In the genomic region with DNA sequence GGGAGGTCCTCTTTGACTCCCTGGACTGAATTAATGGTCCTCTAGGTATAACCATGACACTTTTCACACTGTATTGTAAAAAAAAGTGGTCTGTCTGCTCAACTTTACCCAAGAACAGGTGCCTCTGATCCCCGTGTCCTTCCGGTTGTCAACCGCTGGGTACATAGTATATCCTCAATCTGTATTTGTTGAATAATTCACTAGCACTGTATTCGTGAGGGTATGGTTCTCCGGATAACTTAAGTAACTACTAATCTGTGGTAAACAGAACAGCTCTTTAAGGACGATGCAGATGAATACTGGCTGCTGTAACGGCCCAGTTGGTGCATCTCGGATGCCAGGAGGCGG, we compare ENCODE assay signal across 8 cellular contexts. TPM values are rescaled to one million over a fixed set of nuclear protein-coding genes. Genes with fewer than 3 reads are reported as not detected.
DNase-seq lines count a peak whose midpoint lies in the region; ATAC-seq and TF ChIP-seq lines count a peak whose summit lies in the region.

No MANE protein-coding gene starts in this region.

- H3K4me1 ChIP-seq in Peyer's patch (peaks cover 0 to 8% (median 1%) of the 10 kb centered on the region in 4 donors), gastroesophageal sphincter (peaks cover 0 to 14% (median 7%) of the 10 kb centered on the region in 3 donors), stomach (peaks cover 8 to 21% (median 17%) of the 10 kb centered on the region in 4 donors)

- H3K27me3 ChIP-seq in Peyer's patch (no peaks in the 10 kb centered on the region), gastroesophageal sphincter (no peaks in the 10 kb centered on the region), stomach (peaks cover 0 to 17% (median 0%) of the 10 kb centered on the region in 3 donors)

- TF ChIP-seq EP300 in gastroesophageal sphincter (IDR thresholded peaks at IDR 0.05): no peak
- TF ChIP-seq EP300 in stomach (IDR thresholded peaks at IDR 0.05): no peak

- ATAC-seq in GM21528 (IDR thresholded peaks at IDR 0.05; ENCODE audit: low FRiP score, unreplicated experiment) (peak; percentile 19), gastroesophageal sphincter (no peak), omental fat pad (ENCODE audit: low FRiP score) (no peak)

- no peak for TF ChIP-seq CTCF in AG10803 (conservative IDR thresholded peaks at IDR 0.05; ENCODE audit: low read length)
- no peak for TF ChIP-seq CTCF in Peyer's patch (IDR thresholded peaks at IDR 0.05)
- no peak for TF ChIP-seq CTCF in gastroesophageal sphincter (IDR thresholded peaks at IDR 0.05)
- TF ChIP-seq CTCF in stomach (IDR thresholded peaks at IDR 0.05): no peak
- no peak for TF ChIP-seq CTCF in omental fat pad (IDR thresholded peaks at IDR 0.05)

- WGBS in gastroesophageal sphincter (ENCODE audit: low coverage in 1 of 2), 2 donors: 10% methylated on average over 8 of the region's 9 CpGs; no CpG with 5 or more reads in 1 of the 2 donors
- WGBS in stomach, 5 donors: 6 to 11% (median 10%) methylated on average over 9 of the region's 9 CpGs

- H3K9me3 ChIP-seq in Peyer's patch (no peaks in the 10 kb centered on the region), gastroesophageal sphincter (no peaks in the 10 kb centered on the region), stomach (no peaks in the 10 kb centered on the region)

- DNase-seq in AG10803 (ENCODE audit: low read depth) (no peak), Peyer's patch (no peak), stomach (no peak), UCSD-AML1 (lab: John Stamatoyannopoulos, UW; ENCODE audit: unreplicated experiment) (no peak), omental fat pad (ENCODE audit: low spot score) (no peak), occipital lobe (lab: John Stamatoyannopoulos, UW) (no peak)

- H3K4me3 ChIP-seq in AG10803 (ENCODE audit: low read length): peak overlapping the region; percentile 63
- peak overlapping the region; percentile 66 to 78 (median 73) for H3K4me3 ChIP-seq in Peyer's patch
- peak overlapping the region; percentile 38 to 73 for H3K4me3 ChIP-seq in gastroesophageal sphincter
- peak overlapping the region; percentile 66 to 90 (median 76) for H3K4me3 ChIP-seq in stomach

- H3K36me3 ChIP-seq in Peyer's patch (no peaks in the 10 kb centered on the region), gastroesophageal sphincter (no peaks in the 10 kb centered on the region), stomach (no peaks in the 10 kb centered on the region)

- intact Hi-C loops in stomach (cut with DNase I; ENCODE audit: low total_unique reads): no loop called here

- H3K27ac ChIP-seq in Peyer's patch (peak overlapping the region in 3 of 4 donors; percentile 2 to 81 (median 14)), gastroesophageal sphincter (peak overlapping the region in 1 of 4 donors; percentile 62), stomach (peak overlapping the region in 2 of 5 donors; percentile 32 to 51)

- no peak for TF ChIP-seq POLR2A in Peyer's patch (IDR thresholded peaks at IDR 0.05)
- TF ChIP-seq POLR2A in gastroesophageal sphincter (IDR thresholded peaks at IDR 0.05): no peak
- TF ChIP-seq POLR2A in stomach (IDR thresholded peaks at IDR 0.05): no peak

RNA-seq across cellular contexts. Expression of a gene that starts 0.5 kb away (rescaled TPM):
- total RNA-seq in Peyer's patch: 1 to 10 TPM in 3 of 4 donors, under 1 TPM in 1; 0.88 to 2.5 (median 1.6) TPM
- 1 to 10 TPM; 1.1 to 3.6 (median 1.7) TPM for total RNA-seq in gastroesophageal sphincter
- total RNA-seq in stomach: 10 to 100 TPM in 2 of 5 donors, 1 to 10 TPM in 1, under 1 TPM in 1, not detected in 1; 0.29 to 16.8 (median 5.9) TPM
- under 1 TPM; 0.06 to 0.15 (median 0.15) TPM for polyA plus RNA-seq in stomach
- 1 to 10 TPM in 3 of 4 donors, under 1 TPM in 1; 0.82 to 7.3 (median 3.4) TPM for total RNA-seq in omental fat pad
- total RNA-seq in occipital lobe: 90.6 TPM

RNA-seq across cellular contexts. Expression of a gene that starts 57.3 kb away (rescaled TPM):
- total RNA-seq in Peyer's patch (10 to 100 TPM in 3 of 4 donors, 1 to 10 TPM in 1; 7.7 to 33.8 (median 12.8) TPM), gastroesophageal sphincter (1 to 10 TPM; 3.1 to 7.6 (median 6.7) TPM), stomach (10 to 100 TPM in 4 of 5 donors, 1 to 10 TPM in 1; 2.0 to 29.9 (median 12.0) TPM), omental fat pad (10 to 100 TPM in 3 of 4 donors, 1 to 10 TPM in 1; 7.7 to 21.4 (median 16.1) TPM), occipital lobe (14.5 TPM)
- polyA plus RNA-seq in stomach: 1 to 10 TPM; 4.1 to 6.6 (median 5.9) TPM

RNA-seq across cellular contexts. Expression of a gene that starts 57.4 kb away (rescaled TPM):
- 10 to 100 TPM; 17.8 to 23.9 (median 20.7) TPM for total RNA-seq in Peyer's patch
- total RNA-seq in gastroesophageal sphincter: 10 to 100 TPM in 2 of 4 donors, 1 to 10 TPM in 2; 7.8 to 14.0 (median 9.5) TPM
- 10 to 100 TPM in 2 of 5 donors, 1 to 10 TPM in 2, not detected in 1; 6.4 to 22.0 (median 11.5) TPM for total RNA-seq in stomach
- polyA plus RNA-seq in stomach: 1 to 10 TPM; 3.5 to 8.1 (median 6.5) TPM
- total RNA-seq in omental fat pad: 10 to 100 TPM in 2 of 4 donors, 1 to 10 TPM in 2; 5.9 to 22.1 (median 8.2) TPM
- total RNA-seq in occipital lobe: 23.9 TPM
